In genomic region chr3:194537732-194538247, GRCh38 we compare ENCODE assay signal across 9 cellular contexts. TPM values are rescaled to one million over a fixed set of nuclear protein-coding genes. Genes with fewer than 3 reads are reported as not detected.
DNase-seq lines count a peak whose midpoint lies in the region; ATAC-seq and TF ChIP-seq lines count a peak whose summit lies in the region.
"Had no signal": no experiment of that assay in that cellular context is flagged by ENCODE, and none has a peak within 500 bp of the region (broad histone marks: within the 10 kb centered on the region; RNA-seq: fewer than 3 reads in every experiment).

No MANE protein-coding gene starts in this region.

- no peak for TF ChIP-seq CTCF in testis (IDR thresholded peaks at IDR 0.05)

- no peaks in the 10 kb centered on the region for H3K36me3 ChIP-seq in testis (ENCODE audit: low read depth, missing control alignments)

- intact Hi-C loops in testis (cut with DNase I; ENCODE audit: low total_unique reads): no loop called here
- intact Hi-C loops in posterior vena cava (cut with DNase I): no loop called here

- peak; percentile 63 for DNase-seq in HK-2 (ENCODE audit: unreplicated experiment)
- peak; percentile 93 for DNase-seq in glomerular visceral epithelial cell (ENCODE audit: extremely low spot score)
- DNase-seq in testis: peak; percentile 23
- no peak for DNase-seq in posterior vena cava (ENCODE audit: low spot score)
- no peak for DNase-seq in stimulated activated CD4-positive, alpha-beta T cell treated with anti-CD3 and anti-CD28 coated beads, Interleukin-4, amount 100 ng/mL, for 1 hour
- DNase-seq: stimulated activated CD4-positive, alpha-beta T cell treated with anti-CD3 and anti-CD28 coated beads, Interleukin-15, amount 100 ng/mL, for 24 hours had no signal

- H3K4me1 ChIP-seq in testis: peaks cover 6% of the 10 kb centered on the region

- no peak overlapping the region for H3K27ac ChIP-seq in testis

- 64 to 68% methylated on average over 8 of the region's 8 CpGs for WGBS in testis, 2 donors

- ATAC-seq in SK-N-SH treated with all-trans-retinoic acid at 6 μM for 48 hours (peak; percentile 82), HG03378 (IDR thresholded peaks at IDR 0.05; ENCODE audit: unreplicated experiment) (no peak), HG03045 (IDR thresholded peaks at IDR 0.05; ENCODE audit: unreplicated experiment) (no peak)

- H3K4me3 ChIP-seq in testis: no peak overlapping the region

- no peaks in the 10 kb centered on the region for H3K27me3 ChIP-seq in testis

- H3K9me3 ChIP-seq in testis: no peaks in the 10 kb centered on the region

- TF ChIP-seq POLR2A in testis (IDR thresholded peaks at IDR 0.05): no peak

TF ChIP-seq in SK-N-SH treated with all-trans-retinoic acid at 6 μM for 48 hours, 23 proteins besides CTCF, POLR2A, EP300 and RAD21:
- TF ChIP-seq ARNTL (CRISPR knock-in tag; IDR thresholded peaks at IDR 0.05; ENCODE audit: borderline replicate concordance, low read depth) (no peak), PATZ1 (CRISPR knock-in tag; IDR thresholded peaks at IDR 0.05; ENCODE audit: borderline replicate concordance) (no peak), CSDC2 (CRISPR knock-in tag; IDR thresholded peaks at IDR 0.05) (no peak), GLIS3 (CRISPR knock-in tag; IDR thresholded peaks at IDR 0.05) (no peak), CSRNP3 (CRISPR knock-in tag; IDR thresholded peaks at IDR 0.05) (no peak), TOX (CRISPR knock-in tag; IDR thresholded peaks at IDR 0.05; ENCODE audit: borderline replicate concordance) (no peak), ESRRG (CRISPR knock-in tag; IDR thresholded peaks at IDR 0.05) (no peak)
TF ChIP-seq in SK-N-SH treated with all-trans-retinoic acid at 6 μM for 48 hours: peak in this region for 0.

RNA-seq across cellular contexts. Expression of gene ATP13A3, which starts 51.0 kb away (rescaled TPM):
- total RNA-seq in testis (10 to 100 TPM; 51.8 to 62.3 TPM), posterior vena cava (100 to 1,000 TPM in 1 of 2 donors, 10 to 100 TPM in 1; 86.3 to 152 TPM)
- polyA plus RNA-seq in testis (ENCODE audit: insufficient read depth, low read depth, low replicate concordance): 26.6 TPM

Comparison
In these comparisons a context has a peak if more than half of its experiments do, and no peak if none do; other contexts are left out.
1. DNase-seq: peak in HK-2 (single experiment), glomerular visceral epithelial cell (single experiment) and testis (single experiment); none in posterior vena cava (single experiment) and stimulated activated CD4-positive, alpha-beta T cell treated with anti-CD3 and anti-CD28 coated beads, Interleukin-4, amount 100 ng/mL, for 1 hour (single experiment).